Comparison of ENCODE assay signal across 8 cellular contexts in the genomic region with DNA sequence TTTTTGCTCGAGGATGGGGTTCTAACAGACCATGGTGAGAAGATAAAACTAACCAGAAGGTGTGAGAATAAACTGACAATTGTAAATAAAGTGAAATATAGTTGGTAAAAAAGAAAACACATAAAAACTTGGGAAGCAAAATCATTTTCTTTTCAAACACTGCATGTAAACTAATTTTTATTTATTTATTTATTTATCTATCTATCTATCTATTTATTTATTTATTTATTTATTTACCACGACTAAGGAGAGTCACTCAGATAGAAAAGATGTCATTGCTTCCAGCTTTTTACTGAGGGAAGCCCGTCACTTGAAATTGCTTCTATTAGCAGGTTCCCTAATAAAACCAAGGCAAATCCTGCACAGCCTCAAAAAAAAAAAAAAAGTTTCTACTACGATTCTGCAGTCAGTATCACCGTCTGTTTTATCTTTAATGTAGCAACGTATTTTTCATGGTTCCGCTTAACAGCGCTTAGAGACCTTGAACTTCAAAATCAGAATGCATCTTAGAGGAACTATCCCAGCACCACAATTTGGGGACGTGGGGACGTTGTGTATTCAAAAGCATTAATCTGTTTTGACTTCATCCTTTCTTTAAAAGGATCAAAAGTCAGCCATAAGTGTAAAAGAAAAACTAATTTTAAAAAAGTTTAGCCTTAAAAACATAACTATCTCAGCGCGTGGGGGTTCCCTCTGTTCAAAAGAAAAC.
DNase-seq lines count a peak whose midpoint lies in the region; ATAC-seq and TF ChIP-seq lines count a peak whose summit lies in the region.

No MANE protein-coding gene starts in this region.

- H3K4me3 ChIP-seq in GM12864 (ENCODE audit: low read depth, low read length) = peak overlapping the region; percentile 84
- H3K4me3 ChIP-seq in choroid plexus epithelial cell (ENCODE audit: low read depth, low read length) = peak overlapping the region; percentile 68
- H3K4me3 ChIP-seq in muscle layer of duodenum (ENCODE audit: low read depth in 1 of 2, low read length in 2 of 2) = peak overlapping the region; percentile 88 to 95

- ATAC-seq in GM19328 (IDR thresholded peaks at IDR 0.05; ENCODE audit: unreplicated experiment) (no peak), GM19035 (IDR thresholded peaks at IDR 0.05; ENCODE audit: unreplicated experiment) (no peak), HG03457 (IDR thresholded peaks at IDR 0.05; ENCODE audit: unreplicated experiment) (no peak)

- peak overlapping the region; percentile 99 for H3K27ac ChIP-seq in muscle layer of duodenum (ENCODE audit: low read length)

- no peaks in the 10 kb centered on the region for H3K9me3 ChIP-seq in muscle layer of duodenum (ENCODE audit: control insufficient read depth in 1 of 2, low read length in 2 of 2)

- peaks cover 0 to 4% of the 10 kb centered on the region in 2 donors for H3K36me3 ChIP-seq in muscle layer of duodenum (ENCODE audit: control insufficient read depth in 1 of 2, insufficient read depth in 2 of 2, low read length in 2 of 2)

- no peak for TF ChIP-seq CTCF in GM12864 (IDR thresholded peaks at IDR 0.05; ENCODE audit: low read depth, low read length, missing control alignments)
- TF ChIP-seq CTCF in choroid plexus epithelial cell (conservative IDR thresholded peaks at IDR 0.05; ENCODE audit: low read depth, low read length) = no peak

- DNase-seq in GM12864 (ENCODE audit: low read depth) (no peak), NOMO-1 treated with dmso at 0.1 percent for 144 hours (lab: John Stamatoyannopoulos, UW; ENCODE audit: unreplicated experiment) (peak; percentile 44), choroid plexus epithelial cell (ENCODE audit: low read depth) (peak; percentile 27), dedifferentiated amniotic fluid mesenchymal stem cell (ENCODE audit: extremely low spot score) (no peak)

- no peaks in the 10 kb centered on the region for H3K27me3 ChIP-seq in muscle layer of duodenum (ENCODE audit: low read depth, low read length)

- H3K4me1 ChIP-seq in muscle layer of duodenum (ENCODE audit: control insufficient read depth in 1 of 2, insufficient read depth in 2 of 2, low read length in 2 of 2) = peaks cover 0 to 8% of the 10 kb centered on the region in 2 donors

Comparison
In these comparisons a context has a peak if more than half of its experiments do, and no peak if none do; other contexts are left out.
1. DNase-seq: peak in NOMO-1 treated with dmso at 0.1 percent for 144 hours (single experiment) and choroid plexus epithelial cell (single experiment); none in GM12864 (single experiment) and dedifferentiated amniotic fluid mesenchymal stem cell (single experiment).
2. Peak in every context shown above with its lines, with median percentiles within 50 percentile points of each other: H3K4me3 ChIP-seq.